ENCODE assay signal across 9 cellular contexts in the genomic region with DNA sequence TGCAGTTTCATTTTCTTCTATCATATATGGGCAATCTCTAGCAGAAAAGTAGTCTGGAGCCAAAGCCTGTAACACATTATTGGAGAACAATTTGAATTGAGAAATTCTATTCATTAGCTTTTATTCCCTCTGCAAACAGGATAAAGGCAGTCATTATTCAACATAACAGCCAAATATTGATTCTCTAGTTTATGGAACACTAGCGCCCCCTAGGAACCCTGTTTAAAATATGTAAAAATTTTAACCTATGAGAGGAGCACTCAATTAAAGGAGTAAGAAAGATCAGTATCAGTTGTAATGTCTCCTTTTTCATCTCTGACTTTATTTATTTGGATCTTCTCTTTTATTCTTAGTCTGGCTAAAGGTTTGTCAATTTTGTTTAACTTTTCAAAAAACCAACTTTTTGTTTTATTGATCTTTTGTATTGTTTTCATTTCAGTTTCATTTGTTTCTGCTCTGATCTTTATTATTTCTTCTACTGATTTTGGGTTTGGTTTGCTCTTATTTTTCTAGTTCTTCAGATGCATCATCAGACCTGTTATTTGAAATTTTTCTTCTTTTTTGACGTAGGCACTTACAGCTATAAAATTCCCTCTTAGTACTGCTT. TPM values are rescaled to one million over a fixed set of nuclear protein-coding genes. Genes with fewer than 3 reads are reported as not detected.
DNase-seq lines count a peak whose midpoint lies in the region; ATAC-seq, FAIRE-seq and TF ChIP-seq lines count a peak whose summit lies in the region.
"Had no signal": no experiment of that assay in that cellular context is flagged by ENCODE, and none has a peak within 500 bp of the region (broad histone marks: within the 10 kb centered on the region; RNA-seq: fewer than 3 reads in every experiment).

No MANE protein-coding gene starts in this region.

- H3K4me3 Mint-ChIP-seq in progenitor cell of endocrine pancreas (ENCODE audit: low read depth) = no peak overlapping the region

- TF ChIP-seq CTCF in A549 (IDR thresholded peaks at IDR 0.05) (peak; percentile 40), endothelial cell of umbilical vein (IDR thresholded peaks at IDR 0.05; ENCODE audit: extremely low read depth in 1 of 2, insufficient read depth in 1 of 2, low read depth in 1 of 2, low read length in 2 of 2) (peak; percentile 26 to 36), progenitor cell of endocrine pancreas (IDR thresholded peaks at IDR 0.05; ENCODE audit: unreplicated experiment) (peak; percentile 70)

- DNase-seq in A549 (ENCODE audit: low read depth in 1 of 2, low spot score in 1 of 2) = peak; percentile 8 to 48
- DNase-seq in GM04504 (ENCODE audit: low read depth) = peak; percentile 15
- DNase-seq in NCI-H774 (lab: John Stamatoyannopoulos, UW) = peak; percentile 57
- peak; percentile 42 for DNase-seq in endothelial cell of umbilical vein (ENCODE audit: low read depth, low spot score)
- no peak for DNase-seq in progenitor cell of endocrine pancreas (ENCODE audit: low spot score, unreplicated experiment)

- H3K27me3 ChIP-seq in endothelial cell of umbilical vein (ENCODE audit: control insufficient read depth in 2 of 2, insufficient read depth in 2 of 2, low read length in 2 of 2) = no peaks in the 10 kb centered on the region

- no peak for ATAC-seq in A549
- ATAC-seq in HG02623 (IDR thresholded peaks at IDR 0.05; ENCODE audit: unreplicated experiment) = no peak
- ATAC-seq in HG02678 (IDR thresholded peaks at IDR 0.05; ENCODE audit: unreplicated experiment) = no peak
- no peak for ATAC-seq in HG03457 (IDR thresholded peaks at IDR 0.05; ENCODE audit: unreplicated experiment)

- WGBS in A549 (ENCODE audit: missing lambda C conversion rate) = 20% methylated on average over 2 of the region's 2 CpGs

- H3K4me3 ChIP-seq in A549 = no peak overlapping the region
- H3K4me3 ChIP-seq in endothelial cell of umbilical vein (replicated peaks in 1 of 3; ENCODE audit: insufficient read depth in 1 of 3, low read depth in 1 of 3, low read length in 3 of 3) = no peak overlapping the region

- TF ChIP-seq RAD21 in A549 (conservative IDR thresholded peaks at IDR 0.05 in 1 of 2, IDR thresholded peaks at IDR 0.05 in 1 of 2) = peak; percentile 32 to 61; a peak in 4 of 5 replicates

- no peaks in the 10 kb centered on the region for H3K79me2 ChIP-seq in endothelial cell of umbilical vein (ENCODE audit: control insufficient read depth, insufficient read depth, low read length)

- FAIRE-seq in A549 (lab: Jason Lieb, UNC) = no peak
- FAIRE-seq in endothelial cell of umbilical vein (lab: Jason Lieb, UNC) = no peak

- no TSS peak for BruUV-seq in endothelial cell of umbilical vein (replicated peaks; lab: Mats Ljungman, UMichigan)

- CTCF ChIA-PET in A549 (lab: Yijun Ruan, JAX) = no interaction called here
- CTCF ChIA-PET in endothelial cell of umbilical vein (lab: Charles Lee) = interaction anchor here (0.5 to 2.1 kb wide), 9 partner anchors 13 to 498 kb away, joined by 3 to 23 read pairs (median 3); a partner anchor contains a TSS

- H3K4me1 ChIP-seq in A549 = no peaks in the 10 kb centered on the region
- no peaks in the 10 kb centered on the region for H3K4me1 ChIP-seq in endothelial cell of umbilical vein (ENCODE audit: control insufficient read depth, extremely low read depth, insufficient read depth, low read length)

- no peak overlapping the region for H3K4me2 ChIP-seq in A549
- H3K4me2 ChIP-seq in endothelial cell of umbilical vein (ENCODE audit: insufficient read depth, low read length) = no peak overlapping the region

- TF ChIP-seq EP300 in A549 (IDR thresholded peaks at IDR 0.05) = no peak

- intact Hi-C loops in endothelial cell of umbilical vein (cut with micrococcal nuclease) = loop anchor here (1.0 to 10.0 kb wide), 4 partner anchors 122 to 471 kb away; a partner anchor contains a TSS

- H3K27me3 Mint-ChIP-seq in progenitor cell of endocrine pancreas = no peaks in the 10 kb centered on the region

- no peaks in the 10 kb centered on the region for H3K36me3 Mint-ChIP-seq in progenitor cell of endocrine pancreas (ENCODE audit: insufficient read depth)

- no peaks in the 10 kb centered on the region for H3K9me1 ChIP-seq in endothelial cell of umbilical vein (replicated peaks; ENCODE audit: control insufficient read depth, extremely low read depth, insufficient read depth, low read length)

- H3K9me3 ChIP-seq in A549 = no peaks in the 10 kb centered on the region
- no peaks in the 10 kb centered on the region for H3K9me3 ChIP-seq in endothelial cell of umbilical vein (replicated peaks; ENCODE audit: control insufficient read depth, insufficient read depth, low read length)

- no peak overlapping the region for H2AFZ ChIP-seq in endothelial cell of umbilical vein (ENCODE audit: low read depth, low read length)

- peaks cover 18% of the 10 kb centered on the region for H3K9me3 Mint-ChIP-seq in progenitor cell of endocrine pancreas (ENCODE audit: low read depth)

- no peak overlapping the region for H3K27ac Mint-ChIP-seq in progenitor cell of endocrine pancreas

- no peaks in the 10 kb centered on the region for H4K20me1 ChIP-seq in endothelial cell of umbilical vein (replicated peaks; ENCODE audit: control insufficient read depth, extremely low read depth, insufficient read depth, low read length)

- no peaks in the 10 kb centered on the region for H3K36me3 ChIP-seq in endothelial cell of umbilical vein (ENCODE audit: control insufficient read depth in 2 of 2, extremely low read depth in 1 of 2, insufficient read depth in 2 of 2, low read length in 2 of 2)

- TF ChIP-seq POLR2A in A549 (IDR thresholded peaks at IDR 0.05; ENCODE audit: low read length) (no peak), endothelial cell of umbilical vein (IDR thresholded peaks at IDR 0.05; ENCODE audit: low read depth, low read length) (no peak)

- H3K9ac ChIP-seq in endothelial cell of umbilical vein (replicated peaks; ENCODE audit: extremely low read depth, insufficient read depth, low read length) = no peak overlapping the region

- no peak overlapping the region for H3K27ac ChIP-seq in A549
- no peak overlapping the region for H3K27ac ChIP-seq in endothelial cell of umbilical vein (ENCODE audit: insufficient read depth, low read depth, low read length)
- H3K27ac ChIP-seq: HL-60 had no signal

- POLR2A ChIA-PET in A549 (lab: Yijun Ruan, JAX) (no interaction called here), endothelial cell of umbilical vein (lab: Charles Lee) (no interaction called here)

- dilution Hi-C loops in endothelial cell of umbilical vein (cut with MboI; ENCODE audit: extremely low pct_ligation_motif_present, low sequenced_read_pairs) = no loop called here

- H3K4me1 Mint-ChIP-seq in progenitor cell of endocrine pancreas (ENCODE audit: low read depth) = peaks cover 2% of the 10 kb centered on the region

TF ChIP-seq in A549, 52 proteins besides CTCF, POLR2A, EP300 and RAD21 (continues in another document):
- TF ChIP-seq, protein P1, sequence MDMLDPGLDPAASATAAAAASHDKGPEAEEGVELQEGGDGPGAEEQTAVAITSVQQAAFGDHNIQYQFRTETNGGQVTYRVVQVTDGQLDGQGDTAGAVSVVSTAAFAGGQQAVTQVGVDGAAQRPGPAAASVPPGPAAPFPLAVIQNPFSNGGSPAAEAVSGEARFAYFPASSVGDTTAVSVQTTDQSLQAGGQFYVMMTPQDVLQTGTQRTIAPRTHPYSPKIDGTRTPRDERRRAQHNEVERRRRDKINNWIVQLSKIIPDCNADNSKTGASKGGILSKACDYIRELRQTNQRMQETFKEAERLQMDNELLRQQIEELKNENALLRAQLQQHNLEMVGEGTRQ (IDR thresholded peaks at IDR 0.05) = no peak
- TF ChIP-seq RCOR1 (IDR thresholded peaks at IDR 0.05; ENCODE audit: low read depth, low read length) = no peak
- TF ChIP-seq TFCP2L1 (CRISPR knock-in tag; IDR thresholded peaks at IDR 0.05) = no peak
- TF ChIP-seq, protein P2, sequence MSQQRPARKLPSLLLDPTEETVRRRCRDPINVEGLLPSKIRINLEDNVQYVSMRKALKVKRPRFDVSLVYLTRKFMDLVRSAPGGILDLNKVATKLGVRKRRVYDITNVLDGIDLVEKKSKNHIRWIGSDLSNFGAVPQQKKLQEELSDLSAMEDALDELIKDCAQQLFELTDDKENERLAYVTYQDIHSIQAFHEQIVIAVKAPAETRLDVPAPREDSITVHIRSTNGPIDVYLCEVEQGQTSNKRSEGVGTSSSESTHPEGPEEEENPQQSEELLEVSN (IDR thresholded peaks at IDR 0.05; ENCODE audit: borderline replicate concordance, low read depth) = no peak

TF ChIP-seq in endothelial cell of umbilical vein, 7 proteins besides CTCF, POLR2A, EP300 and RAD21:
- TF ChIP-seq MYC (IDR thresholded peaks at IDR 0.05; ENCODE audit: low read depth, low read length) (no peak), POLR2AphosphoS5 (IDR thresholded peaks at IDR 0.05; ENCODE audit: insufficient read depth, low read depth, low read length) (no peak), EZH2 (IDR thresholded peaks at IDR 0.05; ENCODE audit: borderline replicate concordance, low read depth, low read length, severe bottlenecking) (no peak), FOS (IDR thresholded peaks at IDR 0.05; ENCODE audit: borderline replicate concordance, insufficient read depth, low read length) (no peak), GATA2 (IDR thresholded peaks at IDR 0.05; ENCODE audit: insufficient read depth, insufficient read length, low read depth, low read length) (no peak), JUN (IDR thresholded peaks at IDR 0.05; ENCODE audit: borderline replicate concordance, insufficient read depth, insufficient read length, low read depth) (no peak)
- TF ChIP-seq, protein P3, sequence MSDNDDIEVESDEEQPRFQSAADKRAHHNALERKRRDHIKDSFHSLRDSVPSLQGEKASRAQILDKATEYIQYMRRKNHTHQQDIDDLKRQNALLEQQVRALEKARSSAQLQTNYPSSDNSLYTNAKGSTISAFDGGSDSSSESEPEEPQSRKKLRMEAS (IDR thresholded peaks at IDR 0.05; ENCODE audit: insufficient read depth, insufficient read length) = no peak

RNA-seq across cellular contexts. Expression of a gene that starts 4.8 kb away (rescaled TPM):
- 0.17 TPM in 1 of 2 replicates, not detected in the other for polyA plus RNA-seq in A549 (2011; rRNA removed)
- not detected in 2 replicates for polyA plus RNA-seq in A549 (2012; cell fraction: cytosol; rRNA removed)
- polyA plus RNA-seq in A549 (2012; cell fraction: nucleus; rRNA removed) = not detected in 2 replicates
- polyA plus RNA-seq in A549 (2017; fragmentation: RNase III; extraction: RNeasy Plus Mini Kit Qiagen cat#74134 plus additional on column Dnase treatment) = not detected in 3 replicates
- polyA minus RNA-seq in A549 (2011; rRNA and poly(A)+ RNA removed) = not detected in 2 replicates
- not detected in 2 replicates for total RNA-seq in endothelial cell of umbilical vein
- not detected in 2 replicates for polyA plus RNA-seq in endothelial cell of umbilical vein
- polyA plus RNA-seq in endothelial cell of umbilical vein (2011; cell fraction: cytosol; rRNA removed) = not detected in 2 replicates
- polyA plus RNA-seq in endothelial cell of umbilical vein (2011; cell fraction: nucleus; rRNA removed) = not detected in 2 replicates
- not detected in 2 replicates for polyA plus RNA-seq in endothelial cell of umbilical vein (2012)
- not detected in 2 replicates for polyA minus RNA-seq in endothelial cell of umbilical vein
- polyA minus RNA-seq in endothelial cell of umbilical vein (2011; cell fraction: cytosol; rRNA and poly(A)+ RNA removed) = not detected
- not detected in 2 replicates for polyA minus RNA-seq in endothelial cell of umbilical vein (2011; cell fraction: nucleus; rRNA and poly(A)+ RNA removed)
- not detected in 2 replicates for total RNA-seq in progenitor cell of endocrine pancreas
